In the genomic region with DNA sequence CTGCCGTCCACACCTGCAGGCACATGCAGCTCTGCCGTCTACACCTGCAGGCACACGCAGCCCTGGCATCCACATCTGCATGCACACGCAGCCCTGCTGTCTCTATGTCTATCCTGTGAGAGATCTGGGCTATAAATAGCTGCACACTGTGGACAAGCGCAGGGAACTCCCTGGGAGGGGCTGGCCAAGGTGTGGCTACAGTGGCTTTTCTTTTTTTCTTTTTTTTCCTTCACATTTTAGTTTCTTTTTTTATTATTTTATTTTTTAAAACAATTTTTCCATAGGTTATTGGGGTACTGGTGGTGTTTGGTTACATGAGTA, we compare ENCODE assay signal across 10 cellular contexts.
"Had no signal": no experiment of that assay in that cellular context is flagged by ENCODE, and none has a peak within 500 bp of the region (broad histone marks: within the 10 kb centered on the region; RNA-seq: fewer than 3 reads in every experiment).

No MANE protein-coding gene starts in this region.

- H3K36me3 ChIP-seq: adrenal gland had no signal

- H3K27me3 Mint-ChIP-seq: activated CD4-positive, alpha-beta memory T cell treated with anti-CD3 and anti-CD28 coated beads, Interleukin-2, amount 10 ng/mL, durations not matched to agents 7 days and 5 days; central memory CD8-positive, alpha-beta T cell; natural killer cell treated with Interleukin-12 subunit alpha and Interleukin-12 subunit beta and Interleukin-15 and Interleukin-18, amount 100 ng/mL, for 72 hours had no signal

- H3K27ac Mint-ChIP-seq: activated CD4-positive, alpha-beta memory T cell treated with anti-CD3 and anti-CD28 coated beads, Interleukin-2, amount 10 ng/mL, durations not matched to agents 7 days and 5 days; natural killer cell treated with Interleukin-12 subunit alpha and Interleukin-12 subunit beta and Interleukin-15 and Interleukin-18, amount 100 ng/mL, for 72 hours had no signal

- DNase-seq: activated CD4-positive, alpha-beta memory T cell treated with anti-CD3 and anti-CD28 coated beads, Interleukin-2, amount 10 ng/mL, durations not matched to agents 7 days and 5 days; activated CD4-positive, alpha-beta T cell treated with anti-CD3 and anti-CD28 coated beads for 1 hour; activated naive CD4-positive, alpha-beta T cell treated with Interleukin-2 at 50 U/mL for 16 hours; activated T-cell treated with anti-CD3 and anti-CD28 coated beads, Interleukin-2, amount 50 U/mL, for 48 hours; adrenal gland; cortex of kidney; effector CD8-positive, alpha-beta T cell; stimulated activated CD4-positive, alpha-beta T cell treated with anti-CD3 and anti-CD28 coated beads, Interleukin-4, amount 100 ng/mL, for 24 hours had no signal

- H3K27me3 ChIP-seq: adrenal gland had no signal

- H3K4me3 ChIP-seq: adrenal gland had no signal

- H3K4me3 Mint-ChIP-seq: activated CD4-positive, alpha-beta memory T cell treated with anti-CD3 and anti-CD28 coated beads, Interleukin-2, amount 10 ng/mL, durations not matched to agents 7 days and 5 days; central memory CD8-positive, alpha-beta T cell; natural killer cell treated with Interleukin-12 subunit alpha and Interleukin-12 subunit beta and Interleukin-15 and Interleukin-18, amount 100 ng/mL, for 72 hours had no signal

- H3K27ac ChIP-seq: adrenal gland had no signal

- H3K4me1 ChIP-seq: adrenal gland had no signal

- ATAC-seq: natural killer cell treated with Interleukin-12 subunit alpha and Interleukin-12 subunit beta and Interleukin-15 and Interleukin-18, amount 100 ng/mL, for 72 hours had no signal
